13 cellular contexts compared by ENCODE assay signal in genomic region chr2:63054812-63055509, GRCh38. TPM values are rescaled to one million over a fixed set of nuclear protein-coding genes. Genes with fewer than 3 reads are reported as not detected.
DNase-seq lines count a peak whose midpoint lies in the region; ATAC-seq lines count a peak whose summit lies in the region.
"Had no signal": no experiment of that assay in that cellular context is flagged by ENCODE, and none has a peak within 500 bp of the region (broad histone marks: within the 10 kb centered on the region; RNA-seq: fewer than 3 reads in every experiment).

No MANE protein-coding gene starts in this region.

- peaks cover 57% of the 10 kb centered on the region for H3K27me3 Mint-ChIP-seq in activated naive CD4-positive, alpha-beta T cell treated with anti-CD3 and anti-CD28 coated beads, Interleukin-2, amount 50 U/mL, for 24 hours
- H3K27me3 Mint-ChIP-seq in activated T-helper 17 cell treated with anti-CD3 and anti-CD28 coated beads, Interleukin-2, amount 50 U/mL, for 72 hours, result peaks cover 68% of the 10 kb centered on the region
- peaks cover 75 to 93% of the 10 kb centered on the region in 2 donors for H3K27me3 Mint-ChIP-seq in stimulated activated naive B cell treated with anti-CD40 and anti-IgM and Interleukin-4, amounts not matched to agents 10 μg/mL and 1 μg/mL and 100 μg/mL, for 72 hours
- H3K27me3 Mint-ChIP-seq in effector memory CD8-positive, alpha-beta T cell, result peaks cover 82 to 89% of the 10 kb centered on the region in 2 donors

- H3K27ac Mint-ChIP-seq in activated naive CD4-positive, alpha-beta T cell treated with anti-CD3 and anti-CD28 coated beads, Interleukin-2, amount 50 U/mL, for 24 hours, result no peak overlapping the region
- H3K27ac Mint-ChIP-seq in activated T-helper 17 cell treated with anti-CD3 and anti-CD28 coated beads, Interleukin-2, amount 50 U/mL, for 72 hours, result no peak overlapping the region
- H3K27ac Mint-ChIP-seq in stimulated activated naive B cell treated with anti-CD40 and anti-IgM and Interleukin-4, amounts not matched to agents 10 μg/mL and 1 μg/mL and 100 μg/mL, for 72 hours, result peak overlapping the region; percentile 38
- no peak overlapping the region for H3K27ac Mint-ChIP-seq in effector memory CD8-positive, alpha-beta T cell

- H3K9me3 Mint-ChIP-seq in activated naive CD4-positive, alpha-beta T cell treated with anti-CD3 and anti-CD28 coated beads, Interleukin-2, amount 50 U/mL, for 24 hours, result no peaks in the 10 kb centered on the region
- H3K9me3 Mint-ChIP-seq in activated T-helper 17 cell treated with anti-CD3 and anti-CD28 coated beads, Interleukin-2, amount 50 U/mL, for 72 hours, result no peaks in the 10 kb centered on the region
- H3K9me3 Mint-ChIP-seq in stimulated activated naive B cell treated with anti-CD40 and anti-IgM and Interleukin-4, amounts not matched to agents 10 μg/mL and 1 μg/mL and 100 μg/mL, for 72 hours, result no peaks in the 10 kb centered on the region
- no peaks in the 10 kb centered on the region for H3K9me3 Mint-ChIP-seq in effector memory CD8-positive, alpha-beta T cell

- peaks cover 69% of the 10 kb centered on the region for H3K4me1 Mint-ChIP-seq in activated naive CD4-positive, alpha-beta T cell treated with anti-CD3 and anti-CD28 coated beads, Interleukin-2, amount 50 U/mL, for 24 hours
- peaks cover 20% of the 10 kb centered on the region for H3K4me1 Mint-ChIP-seq in activated T-helper 17 cell treated with anti-CD3 and anti-CD28 coated beads, Interleukin-2, amount 50 U/mL, for 72 hours
- peaks cover 60 to 84% of the 10 kb centered on the region in 2 donors for H3K4me1 Mint-ChIP-seq in stimulated activated naive B cell treated with anti-CD40 and anti-IgM and Interleukin-4, amounts not matched to agents 10 μg/mL and 1 μg/mL and 100 μg/mL, for 72 hours
- H3K4me1 Mint-ChIP-seq in effector memory CD8-positive, alpha-beta T cell (ENCODE audit: low read depth in 2 of 2), result peaks cover 37 to 43% of the 10 kb centered on the region in 2 donors

- peaks cover under 1% of the 10 kb centered on the region for H3K36me3 Mint-ChIP-seq in activated naive CD4-positive, alpha-beta T cell treated with anti-CD3 and anti-CD28 coated beads, Interleukin-2, amount 50 U/mL, for 24 hours
- H3K36me3 Mint-ChIP-seq in activated T-helper 17 cell treated with anti-CD3 and anti-CD28 coated beads, Interleukin-2, amount 50 U/mL, for 72 hours (ENCODE audit: low read depth), result peaks cover 5% of the 10 kb centered on the region
- H3K36me3 Mint-ChIP-seq in stimulated activated naive B cell treated with anti-CD40 and anti-IgM and Interleukin-4, amounts not matched to agents 10 μg/mL and 1 μg/mL and 100 μg/mL, for 72 hours, result peaks cover 1 to 14% of the 10 kb centered on the region in 2 donors
- peaks cover 12% of the 10 kb centered on the region for H3K36me3 Mint-ChIP-seq in effector memory CD8-positive, alpha-beta T cell (ENCODE audit: insufficient read depth)

- no peak for DNase-seq in activated naive CD4-positive, alpha-beta T cell treated with Interleukin-2 at 50 U/mL for 16 hours
- peak; percentile 16 for DNase-seq in iris pigment epithelial cell (ENCODE audit: low read depth)
- no peak for DNase-seq in stimulated activated naive B cell treated with anti-CD40 and anti-IgM and Interleukin-4, amounts not matched to agents 10 μg/mL and 1 μg/mL and 100 μg/mL, for 72 hours
- no peak for DNase-seq in effector memory CD8-positive, alpha-beta T cell
- DNase-seq: C1 segment of cervical spinal cord, NCI-H1105, occipital lobe had no signal

- H3K4me3 Mint-ChIP-seq in activated naive CD4-positive, alpha-beta T cell treated with anti-CD3 and anti-CD28 coated beads, Interleukin-2, amount 50 U/mL, for 24 hours, result peak overlapping the region; percentile 49
- H3K4me3 Mint-ChIP-seq in activated T-helper 17 cell treated with anti-CD3 and anti-CD28 coated beads, Interleukin-2, amount 50 U/mL, for 72 hours, result peak overlapping the region; percentile 52
- H3K4me3 Mint-ChIP-seq in stimulated activated naive B cell treated with anti-CD40 and anti-IgM and Interleukin-4, amounts not matched to agents 10 μg/mL and 1 μg/mL and 100 μg/mL, for 72 hours, result peak overlapping the region; percentile 70 to 76
- peak overlapping the region in 1 of 2 donors; percentile 57 for H3K4me3 Mint-ChIP-seq in effector memory CD8-positive, alpha-beta T cell

- no peak for ATAC-seq in activated T-helper 17 cell treated with anti-CD3 and anti-CD28 coated beads, Interleukin-2, amount 50 U/mL, for 72 hours (replicated peaks)
- ATAC-seq in stimulated activated naive B cell treated with anti-CD40 and anti-IgM and Interleukin-4, amounts not matched to agents 10 μg/mL and 1 μg/mL and 100 μg/mL, for 72 hours (replicated peaks), result no peak
- ATAC-seq in HG02798 (IDR thresholded peaks at IDR 0.05; ENCODE audit: poor library complexity, unreplicated experiment) (no peak), HG03097 (IDR thresholded peaks at IDR 0.05; ENCODE audit: low FRiP score, unreplicated experiment) (no peak)
- no peak for ATAC-seq in effector memory CD8-positive, alpha-beta T cell (replicated peaks)

RNA-seq across cellular contexts. Expression of gene OTX1, which starts 4.3 kb away (rescaled TPM):
- total RNA-seq in activated T-helper 17 cell treated with anti-CD3 and anti-CD28 coated beads, Interleukin-2, amount 50 U/mL, for 72 hours, result not detected
- total RNA-seq: activated CD4-positive, alpha-beta T cell treated with anti-CD3 and anti-CD28 coated beads, Interleukin-2, amount 10 ng/mL, durations not matched to agents 24 days and 14 days; glomerular endothelial cell had no signal
